9 cellular contexts compared by ENCODE assay signal in the genomic region with DNA sequence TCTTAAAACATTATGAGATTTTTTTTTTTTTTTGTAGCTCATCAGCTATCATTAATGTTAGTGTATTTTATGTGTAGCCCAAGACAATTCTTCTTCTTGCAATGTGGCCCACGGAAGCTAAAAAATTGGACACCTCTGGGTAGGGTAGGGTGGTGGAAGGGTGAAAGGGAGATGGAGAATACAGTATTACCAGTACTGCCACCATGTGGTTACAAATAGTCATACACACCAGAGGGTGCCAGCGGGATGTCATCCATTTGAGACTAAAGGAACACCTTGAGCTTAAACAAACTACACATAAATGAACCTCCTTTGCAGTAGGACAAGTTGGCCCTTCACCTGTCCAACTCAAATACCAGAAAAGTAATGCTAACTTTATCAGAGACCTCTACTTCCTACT.
DNase-seq lines count a peak whose midpoint lies in the region; ATAC-seq and TF ChIP-seq lines count a peak whose summit lies in the region.
"Had no signal": no experiment of that assay in that cellular context is flagged by ENCODE, and none has a peak within 500 bp of the region (broad histone marks: within the 10 kb centered on the region; RNA-seq: fewer than 3 reads in every experiment).

No MANE protein-coding gene starts in this region.

- intact Hi-C loops in CD4-positive, alpha-beta memory T cell (cut with micrococcal nuclease): no loop called here

- no peaks in the 10 kb centered on the region for H3K27me3 Mint-ChIP-seq in CD4-positive, alpha-beta memory T cell

- no peaks in the 10 kb centered on the region for H3K36me3 Mint-ChIP-seq in CD4-positive, alpha-beta memory T cell

- no peak overlapping the region for H3K4me3 ChIP-seq in fibroblast of pulmonary artery (replicated peaks; ENCODE audit: low read depth, low read length)
- no peak overlapping the region for H3K4me3 ChIP-seq in CD4-positive, alpha-beta memory T cell (ENCODE audit: low read length in 2 of 2)

- ATAC-seq in GM21619 (IDR thresholded peaks at IDR 0.05; ENCODE audit: unreplicated experiment): peak; percentile 73

- peaks cover 0 to 11% (median 0%) of the 10 kb centered on the region in 8 donors for H3K9me3 Mint-ChIP-seq in CD4-positive, alpha-beta memory T cell

- H3K4me3 Mint-ChIP-seq in CD4-positive, alpha-beta memory T cell: no peak overlapping the region

- no peaks in the 10 kb centered on the region for H3K27me3 ChIP-seq in CD4-positive, alpha-beta memory T cell (ENCODE audit: insufficient read depth, low read length)

- H3K36me3 ChIP-seq in CD4-positive, alpha-beta memory T cell (ENCODE audit: insufficient read depth, low read length): no peaks in the 10 kb centered on the region

- H3K9me3 ChIP-seq in CD4-positive, alpha-beta memory T cell (ENCODE audit: control insufficient read depth in 1 of 2, low read length in 2 of 2): no peaks in the 10 kb centered on the region

- CTCF ChIA-PET in CD4-positive, alpha-beta memory T cell (lab: Charles Lee; ENCODE audit: partially characterized antibody): no interaction called here

- no peaks in the 10 kb centered on the region for H3K4me1 Mint-ChIP-seq in CD4-positive, alpha-beta memory T cell

- POLR2A ChIA-PET in CD4-positive, alpha-beta memory T cell (lab: Charles Lee; ENCODE audit: partially characterized antibody): no interaction called here

- no peak overlapping the region for H3K27ac Mint-ChIP-seq in CD4-positive, alpha-beta memory T cell

- H3K4me1 ChIP-seq in CD4-positive, alpha-beta memory T cell (ENCODE audit: insufficient read depth, low read length): no peaks in the 10 kb centered on the region

- TF ChIP-seq CTCF in GM12872 (IDR thresholded peaks at IDR 0.05; ENCODE audit: insufficient read depth, low read depth, low read length): peak; percentile 55
- TF ChIP-seq CTCF in fibroblast of pulmonary artery (IDR thresholded peaks at IDR 0.05; ENCODE audit: low read length, missing control alignments): peak; percentile 40

- H3K27ac ChIP-seq in CD4-positive, alpha-beta memory T cell (ENCODE audit: low read depth, low read length): no peak overlapping the region
- H3K27ac ChIP-seq: epithelial cell of prostate had no signal

- DNase-seq in LoVo (ENCODE audit: low spot score) (peak; percentile 35), fibroblast of pulmonary artery (ENCODE audit: low read depth) (peak; percentile 20), DMS114 treated with DMSO at 0.1 percent for 48 hours (lab: John Stamatoyannopoulos, UW; ENCODE audit: unreplicated experiment) (no peak), cerebellum (ENCODE audit: low spot score) (no peak), NCI-H1436 (lab: John Stamatoyannopoulos, UW) (no peak)
- DNase-seq in CD4-positive, alpha-beta memory T cell: no peak

Comparison
In these comparisons a context has a peak if more than half of its experiments do, and no peak if none do; other contexts are left out.
1. DNase-seq: peak in LoVo (single experiment) and fibroblast of pulmonary artery (single experiment); none in DMS114 treated with DMSO at 0.1 percent for 48 hours (single experiment), cerebellum (single experiment), NCI-H1436 (single experiment) and CD4-positive, alpha-beta memory T cell (0 of 5).